ENCODE assay signal across 10 cellular contexts in the genomic region with DNA sequence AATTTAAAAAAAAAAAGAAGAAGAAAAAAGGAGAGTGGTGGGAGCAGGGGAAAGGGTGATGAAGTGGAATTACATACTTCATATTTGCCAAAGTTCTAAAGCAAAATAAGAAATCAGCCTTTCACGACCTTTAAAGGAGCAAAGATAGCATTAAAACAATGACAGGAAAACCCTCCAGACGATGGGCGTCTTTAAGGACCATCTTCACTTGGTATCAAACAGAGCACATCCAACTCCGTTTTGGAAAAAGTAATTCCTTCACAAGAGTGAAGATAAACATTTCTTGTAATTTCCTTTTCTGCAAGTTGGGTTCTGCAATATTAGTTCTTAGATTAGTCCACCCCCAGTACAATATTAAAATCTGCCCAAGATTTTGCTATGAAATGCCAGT. TPM values are rescaled to one million over a fixed set of nuclear protein-coding genes. Genes with fewer than 3 reads are reported as not detected.
DNase-seq lines count a peak whose midpoint lies in the region; ATAC-seq, FAIRE-seq and TF ChIP-seq lines count a peak whose summit lies in the region.
"Had no signal": no experiment of that assay in that cellular context is flagged by ENCODE, and none has a peak within 500 bp of the region (broad histone marks: within the 10 kb centered on the region; RNA-seq: fewer than 3 reads in every experiment).

No MANE protein-coding gene starts in this region.

- DNase-seq in heart left ventricle (no peak), left cardiac atrium (no peak), tibial nerve (ENCODE audit: low spot score in 2 of 2) (no peak), RCC 7860 (ENCODE audit: low spot score) (no peak), NCI-H2107 (lab: John Stamatoyannopoulos, UW) (no peak), GM12892 (ENCODE audit: insufficient read length) (no peak)
- no peak for DNase-seq in activated naive CD8-positive, alpha-beta T cell treated with anti-CD3 and anti-CD28 coated beads, Interleukin-2, amount 50 U/mL, for 24 hours

- peaks cover 0 to 53% (median 14%) of the 10 kb centered on the region in 12 donors for H3K4me1 ChIP-seq in heart left ventricle
- H3K4me1 ChIP-seq in mucosa of rectum (ENCODE audit: control insufficient read depth in 2 of 2, insufficient read depth in 2 of 2, low read length in 2 of 2) = no peaks in the 10 kb centered on the region
- H3K4me1 ChIP-seq in tibial nerve = peaks cover 0 to 24% (median 0%) of the 10 kb centered on the region in 4 donors

- H3K36me3 Mint-ChIP-seq in activated naive CD8-positive, alpha-beta T cell treated with anti-CD3 and anti-CD28 coated beads, Interleukin-2, amount 50 U/mL, for 24 hours (ENCODE audit: low read depth) = no peaks in the 10 kb centered on the region

- TF ChIP-seq CTCF in heart left ventricle (IDR thresholded peaks at IDR 0.05) (no peak), tibial nerve (IDR thresholded peaks at IDR 0.05) (no peak)

- intact Hi-C loops in heart left ventricle (cut with DNase I) = no loop called here
- intact Hi-C loops in left cardiac atrium (cut with DNase I) = no loop called here

- H3K4me3 ChIP-seq in heart left ventricle (peak overlapping the region in 11 of 12 donors; percentile 5 to 59 (median 42)), mucosa of rectum (ENCODE audit: low read length in 2 of 2) (peak overlapping the region; percentile 30 to 50), tibial nerve (peak overlapping the region in 1 of 4 donors; percentile 42)

- H3K27ac ChIP-seq in heart left ventricle (peak overlapping the region in 11 of 12 donors; percentile 2 to 91 (median 50)), mucosa of rectum (ENCODE audit: low read depth in 2 of 2, low read length in 2 of 2) (peak overlapping the region in 1 of 2 donors; percentile 42), tibial nerve (peak overlapping the region in 3 of 4 donors; percentile 13 to 65 (median 42))

- H3K9me3 ChIP-seq in heart left ventricle (no peaks in the 10 kb centered on the region), mucosa of rectum (ENCODE audit: control insufficient read depth in 2 of 2, low read length in 2 of 2) (no peaks in the 10 kb centered on the region), tibial nerve (no peaks in the 10 kb centered on the region)

- TF ChIP-seq EP300 in tibial nerve (IDR thresholded peaks at IDR 0.05) = no peak

- FAIRE-seq in RCC 7860 (lab: Jason Lieb, UNC) = no peak
- FAIRE-seq in GM12892 (lab: Jason Lieb, UNC) = no peak
- FAIRE-seq: astrocyte, endometrium had no signal

- no peaks in the 10 kb centered on the region for H3K9me3 Mint-ChIP-seq in activated naive CD8-positive, alpha-beta T cell treated with anti-CD3 and anti-CD28 coated beads, Interleukin-2, amount 50 U/mL, for 24 hours

- H3K27me3 Mint-ChIP-seq in activated naive CD8-positive, alpha-beta T cell treated with anti-CD3 and anti-CD28 coated beads, Interleukin-2, amount 50 U/mL, for 24 hours = peaks cover 33% of the 10 kb centered on the region

- 50 to 64% (median 57%) methylated on average over 4 of the region's 4 CpGs for WGBS in heart left ventricle, 4 donors
- WGBS in tibial nerve, 2 donors = 60 to 62% methylated on average over 4 of the region's 4 CpGs

- ATAC-seq in heart left ventricle (peak in 1 of 4 donors; percentile 4), left cardiac atrium (no peak)
- no peak for ATAC-seq in activated naive CD8-positive, alpha-beta T cell treated with anti-CD3 and anti-CD28 coated beads, Interleukin-2, amount 50 U/mL, for 24 hours

- H3K27ac Mint-ChIP-seq in activated naive CD8-positive, alpha-beta T cell treated with anti-CD3 and anti-CD28 coated beads, Interleukin-2, amount 50 U/mL, for 24 hours = peak overlapping the region; percentile 29

- TF ChIP-seq POLR2A in heart left ventricle (IDR thresholded peaks at IDR 0.05) = no peak
- no peak for TF ChIP-seq POLR2A in tibial nerve (IDR thresholded peaks at IDR 0.05)
- TF ChIP-seq POLR2A in GM12892 (IDR thresholded peaks at IDR 0.05; ENCODE audit: low read depth, low read length) = no peak

- H3K27me3 ChIP-seq in heart left ventricle (no peaks in the 10 kb centered on the region), mucosa of rectum (ENCODE audit: control insufficient read depth in 2 of 2, insufficient read depth in 2 of 2, low read length in 2 of 2) (no peaks in the 10 kb centered on the region), tibial nerve (no peaks in the 10 kb centered on the region)

- H3K36me3 ChIP-seq in heart left ventricle = no peaks in the 10 kb centered on the region
- H3K36me3 ChIP-seq in mucosa of rectum (ENCODE audit: control insufficient read depth in 2 of 2, insufficient read depth in 2 of 2, low read length in 2 of 2) = no peaks in the 10 kb centered on the region
- no peaks in the 10 kb centered on the region for H3K36me3 ChIP-seq in tibial nerve

- peak overlapping the region; percentile 68 for H3K4me3 Mint-ChIP-seq in activated naive CD8-positive, alpha-beta T cell treated with anti-CD3 and anti-CD28 coated beads, Interleukin-2, amount 50 U/mL, for 24 hours

- no peak overlapping the region for H3K9ac ChIP-seq in mucosa of rectum (ENCODE audit: low read depth in 1 of 2, low read length in 2 of 2)

- H3K4me1 Mint-ChIP-seq in activated naive CD8-positive, alpha-beta T cell treated with anti-CD3 and anti-CD28 coated beads, Interleukin-2, amount 50 U/mL, for 24 hours = peaks cover 14% of the 10 kb centered on the region

RNA-seq across cellular contexts. Expression of a gene that starts 32.8 kb away (rescaled TPM):
- total RNA-seq in heart left ventricle (10 to 100 TPM in 7 of 9 donors, 1 to 10 TPM in 2; 7.2 to 42.8 (median 11.4) TPM), left cardiac atrium (10 to 100 TPM; 36.7 to 38.1 TPM), tibial nerve (10 to 100 TPM; 41.7 to 62.1 (median 56.1) TPM)
- 1 to 10 TPM; 3.4 to 4.5 TPM for polyA plus RNA-seq in heart left ventricle
- 0.47 TPM for polyA plus RNA-seq in GM12892 (2012; ENCODE audit: missing spikeins)
